ENCODE assay signal across 1 cellular context in genomic region chr3:47379488-47379899, GRCh38.
TF ChIP-seq lines count a peak whose summit lies in the region.

No MANE protein-coding gene starts in this region.

TF ChIP-seq in K562, 482 proteins besides CTCF, POLR2A, EP300 and RAD21 (continued from another document):
- peak; percentile 36; the same call in 1 of the 2 replicates for TF ChIP-seq ZNF395 (CRISPR knock-in tag; IDR thresholded peaks at IDR 0.05)
- TF ChIP-seq ZNF511 (CRISPR knock-in tag; IDR thresholded peaks at IDR 0.05) = no peak
- no peak for TF ChIP-seq ARNT (IDR thresholded peaks at IDR 0.05)
- TF ChIP-seq HDAC1 (IDR thresholded peaks at IDR 0.05) = peak in 1 of 2 experiments; percentile 39; a peak in 1 of 4 replicates
- no peak for TF ChIP-seq SMARCB1 (IDR thresholded peaks at IDR 0.05; ENCODE audit: insufficient read length, low read depth)
- TF ChIP-seq KLF6 (CRISPR knock-in tag; IDR thresholded peaks at IDR 0.05; ENCODE audit: borderline replicate concordance) = 0 out of 2 replicates have a peak, but pooled peaks have one; percentile 7
- 0 out of 2 replicates have a peak, but pooled peaks have one; percentile 41 for TF ChIP-seq HSF4 (CRISPR knock-in tag; IDR thresholded peaks at IDR 0.05; ENCODE audit: borderline replicate concordance)
- TF ChIP-seq GATAD2A (IDR thresholded peaks at IDR 0.05) = 0 out of 2 replicates have a peak, but pooled peaks have one; percentile 36
- TF ChIP-seq CBX8 (IDR thresholded peaks at IDR 0.05; ENCODE audit: borderline replicate concordance, extremely low read depth, low read depth, low read length, poor library complexity, severe bottlenecking) = no peak
- TF ChIP-seq FOXA3 (CRISPR knock-in tag; conservative IDR thresholded peaks at IDR 0.05 in 1 of 2, IDR thresholded peaks at IDR 0.05 in 1 of 2) = peak in 1 of 2 experiments; percentile 5; a peak in 1 of 4 replicates
- TF ChIP-seq, protein P1, sequence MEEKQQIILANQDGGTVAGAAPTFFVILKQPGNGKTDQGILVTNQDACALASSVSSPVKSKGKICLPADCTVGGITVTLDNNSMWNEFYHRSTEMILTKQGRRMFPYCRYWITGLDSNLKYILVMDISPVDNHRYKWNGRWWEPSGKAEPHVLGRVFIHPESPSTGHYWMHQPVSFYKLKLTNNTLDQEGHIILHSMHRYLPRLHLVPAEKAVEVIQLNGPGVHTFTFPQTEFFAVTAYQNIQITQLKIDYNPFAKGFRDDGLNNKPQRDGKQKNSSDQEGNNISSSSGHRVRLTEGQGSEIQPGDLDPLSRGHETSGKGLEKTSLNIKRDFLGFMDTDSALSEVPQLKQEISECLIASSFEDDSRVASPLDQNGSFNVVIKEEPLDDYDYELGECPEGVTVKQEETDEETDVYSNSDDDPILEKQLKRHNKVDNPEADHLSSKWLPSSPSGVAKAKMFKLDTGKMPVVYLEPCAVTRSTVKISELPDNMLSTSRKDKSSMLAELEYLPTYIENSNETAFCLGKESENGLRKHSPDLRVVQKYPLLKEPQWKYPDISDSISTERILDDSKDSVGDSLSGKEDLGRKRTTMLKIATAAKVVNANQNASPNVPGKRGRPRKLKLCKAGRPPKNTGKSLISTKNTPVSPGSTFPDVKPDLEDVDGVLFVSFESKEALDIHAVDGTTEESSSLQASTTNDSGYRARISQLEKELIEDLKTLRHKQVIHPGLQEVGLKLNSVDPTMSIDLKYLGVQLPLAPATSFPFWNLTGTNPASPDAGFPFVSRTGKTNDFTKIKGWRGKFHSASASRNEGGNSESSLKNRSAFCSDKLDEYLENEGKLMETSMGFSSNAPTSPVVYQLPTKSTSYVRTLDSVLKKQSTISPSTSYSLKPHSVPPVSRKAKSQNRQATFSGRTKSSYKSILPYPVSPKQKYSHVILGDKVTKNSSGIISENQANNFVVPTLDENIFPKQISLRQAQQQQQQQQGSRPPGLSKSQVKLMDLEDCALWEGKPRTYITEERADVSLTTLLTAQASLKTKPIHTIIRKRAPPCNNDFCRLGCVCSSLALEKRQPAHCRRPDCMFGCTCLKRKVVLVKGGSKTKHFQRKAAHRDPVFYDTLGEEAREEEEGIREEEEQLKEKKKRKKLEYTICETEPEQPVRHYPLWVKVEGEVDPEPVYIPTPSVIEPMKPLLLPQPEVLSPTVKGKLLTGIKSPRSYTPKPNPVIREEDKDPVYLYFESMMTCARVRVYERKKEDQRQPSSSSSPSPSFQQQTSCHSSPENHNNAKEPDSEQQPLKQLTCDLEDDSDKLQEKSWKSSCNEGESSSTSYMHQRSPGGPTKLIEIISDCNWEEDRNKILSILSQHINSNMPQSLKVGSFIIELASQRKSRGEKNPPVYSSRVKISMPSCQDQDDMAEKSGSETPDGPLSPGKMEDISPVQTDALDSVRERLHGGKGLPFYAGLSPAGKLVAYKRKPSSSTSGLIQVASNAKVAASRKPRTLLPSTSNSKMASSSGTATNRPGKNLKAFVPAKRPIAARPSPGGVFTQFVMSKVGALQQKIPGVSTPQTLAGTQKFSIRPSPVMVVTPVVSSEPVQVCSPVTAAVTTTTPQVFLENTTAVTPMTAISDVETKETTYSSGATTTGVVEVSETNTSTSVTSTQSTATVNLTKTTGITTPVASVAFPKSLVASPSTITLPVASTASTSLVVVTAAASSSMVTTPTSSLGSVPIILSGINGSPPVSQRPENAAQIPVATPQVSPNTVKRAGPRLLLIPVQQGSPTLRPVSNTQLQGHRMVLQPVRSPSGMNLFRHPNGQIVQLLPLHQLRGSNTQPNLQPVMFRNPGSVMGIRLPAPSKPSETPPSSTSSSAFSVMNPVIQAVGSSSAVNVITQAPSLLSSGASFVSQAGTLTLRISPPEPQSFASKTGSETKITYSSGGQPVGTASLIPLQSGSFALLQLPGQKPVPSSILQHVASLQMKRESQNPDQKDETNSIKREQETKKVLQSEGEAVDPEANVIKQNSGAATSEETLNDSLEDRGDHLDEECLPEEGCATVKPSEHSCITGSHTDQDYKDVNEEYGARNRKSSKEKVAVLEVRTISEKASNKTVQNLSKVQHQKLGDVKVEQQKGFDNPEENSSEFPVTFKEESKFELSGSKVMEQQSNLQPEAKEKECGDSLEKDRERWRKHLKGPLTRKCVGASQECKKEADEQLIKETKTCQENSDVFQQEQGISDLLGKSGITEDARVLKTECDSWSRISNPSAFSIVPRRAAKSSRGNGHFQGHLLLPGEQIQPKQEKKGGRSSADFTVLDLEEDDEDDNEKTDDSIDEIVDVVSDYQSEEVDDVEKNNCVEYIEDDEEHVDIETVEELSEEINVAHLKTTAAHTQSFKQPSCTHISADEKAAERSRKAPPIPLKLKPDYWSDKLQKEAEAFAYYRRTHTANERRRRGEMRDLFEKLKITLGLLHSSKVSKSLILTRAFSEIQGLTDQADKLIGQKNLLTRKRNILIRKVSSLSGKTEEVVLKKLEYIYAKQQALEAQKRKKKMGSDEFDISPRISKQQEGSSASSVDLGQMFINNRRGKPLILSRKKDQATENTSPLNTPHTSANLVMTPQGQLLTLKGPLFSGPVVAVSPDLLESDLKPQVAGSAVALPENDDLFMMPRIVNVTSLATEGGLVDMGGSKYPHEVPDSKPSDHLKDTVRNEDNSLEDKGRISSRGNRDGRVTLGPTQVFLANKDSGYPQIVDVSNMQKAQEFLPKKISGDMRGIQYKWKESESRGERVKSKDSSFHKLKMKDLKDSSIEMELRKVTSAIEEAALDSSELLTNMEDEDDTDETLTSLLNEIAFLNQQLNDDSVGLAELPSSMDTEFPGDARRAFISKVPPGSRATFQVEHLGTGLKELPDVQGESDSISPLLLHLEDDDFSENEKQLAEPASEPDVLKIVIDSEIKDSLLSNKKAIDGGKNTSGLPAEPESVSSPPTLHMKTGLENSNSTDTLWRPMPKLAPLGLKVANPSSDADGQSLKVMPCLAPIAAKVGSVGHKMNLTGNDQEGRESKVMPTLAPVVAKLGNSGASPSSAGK (IDR thresholded peaks at IDR 0.05) = peak; percentile 96
